ENCODE assay signal across 21 cellular contexts in genomic region chr1:90122679-90123340, GRCh38.
DNase-seq lines count a peak whose midpoint lies in the region; ATAC-seq and TF ChIP-seq lines count a peak whose summit lies in the region.
"Had no signal": no experiment of that assay in that cellular context is flagged by ENCODE, and none has a peak within 500 bp of the region (broad histone marks: within the 10 kb centered on the region; RNA-seq: fewer than 3 reads in every experiment).

No MANE protein-coding gene starts in this region.

- CTCF ChIA-PET in GM10248 (lab: Yijun Ruan, JAX) = interaction anchor here (1.1 to 1.4 kb wide), 3 partner anchors 10 to 16 kb away, joined by 4 to 7 read pairs (median 4); no protein-coding TSS in a partner anchor

- H3K36me3 Mint-ChIP-seq in stimulated activated effector memory CD8-positive, alpha-beta T cell treated with anti-CD3 and anti-CD28 coated beads, Interleukin-12 subunit alpha, Interleukin-12 subunit beta, amount 100 ng/mL, for 72 hours = no peaks in the 10 kb centered on the region
- H3K36me3 Mint-ChIP-seq: activated naive CD4-positive, alpha-beta T cell treated with anti-CD3 and anti-CD28 coated beads, Interleukin-2, amount 50 U/mL, for 72 hours had no signal

- DNase-seq in DMS 273 (lab: John Stamatoyannopoulos, UW; ENCODE audit: unreplicated experiment) = peak; percentile 98
- DNase-seq in NCI-H1092 (lab: John Stamatoyannopoulos, UW) = peak; percentile 81
- peak; percentile 70 to 85 for DNase-seq in NCI-H524 (lab: John Stamatoyannopoulos, UW)
- peak; percentile 77 for DNase-seq in left lobe of liver (ENCODE audit: low spot score)
- no peak for DNase-seq in GM10248 (ENCODE audit: extremely low spot score)
- DNase-seq in stimulated activated effector memory CD8-positive, alpha-beta T cell treated with anti-CD3 and anti-CD28 coated beads, Interleukin-12 subunit alpha, Interleukin-12 subunit beta, amount 100 ng/mL, for 72 hours (ENCODE audit: low spot score in 2 of 2) = no peak
- no peak for DNase-seq in activated CD4-positive, alpha-beta T cell treated with anti-CD3 and anti-CD28 coated beads for 4 hours
- DNase-seq: ACHN; activated CD4-positive, CD25-positive, alpha-beta regulatory T cell treated with anti-CD3 and anti-CD28 coated beads, Interleukin-2, amount 50 U/mL, for 72 hours; activated CD8-positive, alpha-beta T cell treated with anti-CD3 and anti-CD28 coated beads for 36 hours; cortex of kidney; effector memory CD8-positive, alpha-beta T cell; erythroblast; heart left ventricle; Kasumi-1; kidney glomerular epithelial cell; ovary; stimulated activated CD4-positive, alpha-beta T cell treated with anti-CD3 and anti-CD28 coated beads, Interleukin-2, amount 100 ng/mL, for 24 hours; T-helper 17 cell had no signal

- no peak overlapping the region for H3K4me3 Mint-ChIP-seq in stimulated activated effector memory CD8-positive, alpha-beta T cell treated with anti-CD3 and anti-CD28 coated beads, Interleukin-12 subunit alpha, Interleukin-12 subunit beta, amount 100 ng/mL, for 72 hours
- H3K4me3 Mint-ChIP-seq: activated CD8-positive, alpha-beta T cell treated with anti-CD3 and anti-CD28 coated beads for 36 hours; activated T-helper 17 cell treated with anti-CD3 and anti-CD28 coated beads, Interleukin-2, amount 50 U/mL, for 72 hours; effector memory CD8-positive, alpha-beta T cell; T-helper 17 cell had no signal

- no peaks in the 10 kb centered on the region for H3K4me1 Mint-ChIP-seq in stimulated activated effector memory CD8-positive, alpha-beta T cell treated with anti-CD3 and anti-CD28 coated beads, Interleukin-12 subunit alpha, Interleukin-12 subunit beta, amount 100 ng/mL, for 72 hours
- H3K4me1 Mint-ChIP-seq: activated T-helper 17 cell treated with anti-CD3 and anti-CD28 coated beads, Interleukin-2, amount 50 U/mL, for 72 hours; T-helper 17 cell had no signal

- peak; percentile 79 for ATAC-seq in left lobe of liver
- no peak for ATAC-seq in stimulated activated effector memory CD8-positive, alpha-beta T cell treated with anti-CD3 and anti-CD28 coated beads, Interleukin-12 subunit alpha, Interleukin-12 subunit beta, amount 100 ng/mL, for 72 hours
- ATAC-seq: activated CD8-positive, alpha-beta T cell treated with anti-CD3 and anti-CD28 coated beads for 36 hours; activated naive CD4-positive, alpha-beta T cell treated with anti-CD3 and anti-CD28 coated beads, Interleukin-2, amount 50 U/mL, for 72 hours; activated T-helper 17 cell treated with anti-CD3 and anti-CD28 coated beads, Interleukin-2, amount 50 U/mL, for 72 hours; effector memory CD8-positive, alpha-beta T cell; heart left ventricle; T-helper 17 cell had no signal

- H3K27ac Mint-ChIP-seq in stimulated activated effector memory CD8-positive, alpha-beta T cell treated with anti-CD3 and anti-CD28 coated beads, Interleukin-12 subunit alpha, Interleukin-12 subunit beta, amount 100 ng/mL, for 72 hours = no peak overlapping the region
- H3K27ac Mint-ChIP-seq: activated CD8-positive, alpha-beta T cell treated with anti-CD3 and anti-CD28 coated beads for 36 hours; activated naive CD4-positive, alpha-beta T cell treated with anti-CD3 and anti-CD28 coated beads, Interleukin-2, amount 50 U/mL, for 72 hours; activated T-helper 17 cell treated with anti-CD3 and anti-CD28 coated beads, Interleukin-2, amount 50 U/mL, for 72 hours; effector memory CD8-positive, alpha-beta T cell; T-helper 17 cell had no signal

- POLR2A ChIA-PET in GM10248 (lab: Yijun Ruan, JAX) = no interaction called here

- H3K9me3 Mint-ChIP-seq in stimulated activated effector memory CD8-positive, alpha-beta T cell treated with anti-CD3 and anti-CD28 coated beads, Interleukin-12 subunit alpha, Interleukin-12 subunit beta, amount 100 ng/mL, for 72 hours = no peaks in the 10 kb centered on the region
- H3K9me3 Mint-ChIP-seq: activated CD8-positive, alpha-beta T cell treated with anti-CD3 and anti-CD28 coated beads for 36 hours; activated naive CD4-positive, alpha-beta T cell treated with anti-CD3 and anti-CD28 coated beads, Interleukin-2, amount 50 U/mL, for 72 hours; effector memory CD8-positive, alpha-beta T cell had no signal

- TF ChIP-seq CTCF in GM10248 (IDR thresholded peaks at IDR 0.05; ENCODE audit: control extremely low read depth, extremely low read depth, low read depth, missing control alignments) = no peak

Comparison
In these comparisons a context has a peak if more than half of its experiments do, and no peak if none do; other contexts are left out.
1. DNase-seq: peak in DMS 273 (single experiment), NCI-H1092 (single experiment), NCI-H524 (2 of 2) and left lobe of liver (single experiment); none in GM10248 (single experiment), stimulated activated effector memory CD8-positive, alpha-beta T cell treated with anti-CD3 and anti-CD28 coated beads, Interleukin-12 subunit alpha, Interleukin-12 subunit beta, amount 100 ng/mL, for 72 hours (0 of 2) and activated CD4-positive, alpha-beta T cell treated with anti-CD3 and anti-CD28 coated beads for 4 hours (0 of 2).